Comparison of ENCODE assay signal across 8 cellular contexts in genomic region chr11:128453444-128454336, GRCh38.
DNase-seq lines count a peak whose midpoint lies in the region; ATAC-seq and TF ChIP-seq lines count a peak whose summit lies in the region.

No MANE protein-coding gene starts in this region.

- intact Hi-C loops in naive thymus-derived CD4-positive, alpha-beta T cell (cut with micrococcal nuclease): loop anchor here in 1 of 2 donors (1.0 to 2.0 kb wide), 4 partner anchors 9 to 163 kb away; no protein-coding TSS in a partner anchor

- H3K4me1 ChIP-seq in naive thymus-derived CD4-positive, alpha-beta T cell (ENCODE audit: control insufficient read depth in 2 of 2, insufficient read depth in 2 of 2, low read length in 2 of 2): peaks cover 0 to 12% of the 10 kb centered on the region in 2 donors

- no peaks in the 10 kb centered on the region for H3K27me3 Mint-ChIP-seq in naive thymus-derived CD4-positive, alpha-beta T cell

- POLR2A ChIA-PET in naive thymus-derived CD4-positive, alpha-beta T cell (lab: Charles Lee): interaction anchor here (0.9 to 1.3 kb wide), 6 partner anchors 20 to 163 kb away, joined by 3 to 6 read pairs (median 3); no protein-coding TSS in a partner anchor

- H3K4me3 ChIP-seq in cardiac fibroblast (replicated peaks in 1 of 2; ENCODE audit: low read depth in 2 of 2, low read length in 2 of 2): no peak overlapping the region
- H3K4me3 ChIP-seq in naive thymus-derived CD4-positive, alpha-beta T cell (ENCODE audit: low read length): no peak overlapping the region

- DNase-seq in Ammon's horn (ENCODE audit: low spot score) (peak; percentile 67), NCI-H2029 treated with DMSO at 0.1 percent for 48 hours (lab: John Stamatoyannopoulos, UW) (peak; percentile 64), cardiac fibroblast (ENCODE audit: low read depth in 2 of 2) (peak; percentile 94 to 97), SIG-M5 (lab: John Stamatoyannopoulos, UW) (no peak)
- peak in 1 of 9 donors; percentile 44 for DNase-seq in naive thymus-derived CD4-positive, alpha-beta T cell
- no peak for DNase-seq in activated CD4-positive, alpha-beta T cell treated with anti-CD3 and anti-CD28 coated beads for 48 hours

- H3K9me3 Mint-ChIP-seq in naive thymus-derived CD4-positive, alpha-beta T cell: peaks cover 0 to 8% (median 0%) of the 10 kb centered on the region in 11 donors

- H3K4me1 Mint-ChIP-seq in naive thymus-derived CD4-positive, alpha-beta T cell: peaks cover 27 to 85% (median 60%) of the 10 kb centered on the region in 7 donors

- peaks cover 8 to 50% (median 45%) of the 10 kb centered on the region in 5 donors for H3K36me3 Mint-ChIP-seq in naive thymus-derived CD4-positive, alpha-beta T cell

- peak; percentile 54 for ATAC-seq in naive thymus-derived CD4-positive, alpha-beta T cell
- ATAC-seq in GM18511 (IDR thresholded peaks at IDR 0.05; ENCODE audit: unreplicated experiment) (no peak), HG03378 (IDR thresholded peaks at IDR 0.05; ENCODE audit: unreplicated experiment) (no peak)

- H3K27ac Mint-ChIP-seq in naive thymus-derived CD4-positive, alpha-beta T cell: peak overlapping the region; percentile 58 to 97 (median 87)

- H3K27ac ChIP-seq in naive thymus-derived CD4-positive, alpha-beta T cell (ENCODE audit: low read depth, low read length): peak overlapping the region; percentile 33

- no peak for TF ChIP-seq CTCF in cardiac fibroblast (IDR thresholded peaks at IDR 0.05; ENCODE audit: low read depth, low read length)

- peak overlapping the region in 5 of 10 donors; percentile 0 to 64 (median 22) for H3K4me3 Mint-ChIP-seq in naive thymus-derived CD4-positive, alpha-beta T cell

- H3K36me3 ChIP-seq in naive thymus-derived CD4-positive, alpha-beta T cell (ENCODE audit: control insufficient read depth in 2 of 3, insufficient read depth in 3 of 3, low read length in 3 of 3): peaks cover 8 to 26% (median 23%) of the 10 kb centered on the region in 3 experiments

- CTCF ChIA-PET in naive thymus-derived CD4-positive, alpha-beta T cell (lab: Charles Lee): interaction anchor here (0.5 kb wide), 1 partner anchor 57 kb away, joined by 4 read pairs; no protein-coding TSS in a partner anchor

- H3K9me3 ChIP-seq in naive thymus-derived CD4-positive, alpha-beta T cell (ENCODE audit: control insufficient read depth in 2 of 3, low read length in 3 of 3): no peaks in the 10 kb centered on the region

- H3K27me3 ChIP-seq in naive thymus-derived CD4-positive, alpha-beta T cell (ENCODE audit: control insufficient read depth in 2 of 2, insufficient read depth in 2 of 2, low read length in 2 of 2): no peaks in the 10 kb centered on the region

Comparison
In these comparisons a context has a peak if more than half of its experiments do, and no peak if none do; other contexts are left out.
1. DNase-seq: peak in Ammon's horn (single experiment), NCI-H2029 treated with DMSO at 0.1 percent for 48 hours (single experiment) and cardiac fibroblast (2 of 2); none in activated CD4-positive, alpha-beta T cell treated with anti-CD3 and anti-CD28 coated beads for 48 hours (single experiment) and SIG-M5 (single experiment).